In the genomic region with DNA sequence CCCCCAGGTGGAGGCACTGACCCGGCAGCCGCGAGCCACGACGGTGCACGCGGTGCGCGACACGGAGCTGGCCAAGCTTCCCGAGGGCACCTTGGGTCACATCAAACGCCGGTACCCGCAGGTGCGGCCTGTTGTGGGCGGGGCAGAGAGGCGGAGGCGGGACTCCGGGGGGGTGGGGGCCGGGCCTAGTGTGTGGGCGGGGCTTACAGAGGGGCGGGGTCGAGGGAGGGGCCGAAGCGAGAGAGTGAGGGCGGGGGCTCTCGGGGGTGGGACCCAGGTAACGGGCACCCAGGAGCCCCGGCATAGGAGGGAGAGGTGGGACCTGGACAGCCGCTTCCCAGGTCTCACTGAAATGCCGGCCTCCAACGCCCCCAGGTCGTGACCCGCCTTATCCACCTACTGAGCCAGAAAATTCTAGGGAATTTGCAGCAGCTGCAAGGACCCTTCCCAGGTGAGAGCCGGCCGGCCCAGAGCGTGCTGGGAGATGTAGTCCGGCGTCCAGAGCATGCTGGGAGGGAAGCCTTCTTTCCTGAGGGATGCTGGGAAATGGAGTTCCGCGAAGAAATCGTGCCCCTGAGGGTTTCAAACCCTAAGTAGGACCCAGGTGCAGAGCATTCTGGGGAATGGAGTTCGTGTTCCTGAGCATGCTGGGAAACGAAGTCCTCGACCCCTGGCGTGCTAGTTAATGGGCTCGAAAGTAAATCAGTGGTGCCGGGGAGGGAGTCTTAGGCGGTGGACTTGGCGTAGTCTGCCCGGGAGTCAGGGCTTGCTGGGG, we compare ENCODE assay signal across 7 cellular contexts.
DNase-seq lines count a peak whose midpoint lies in the region; ATAC-seq and FAIRE-seq lines count a peak whose summit lies in the region.

No MANE protein-coding gene starts in this region.

- ATAC-seq in HG03175 (IDR thresholded peaks at IDR 0.05; ENCODE audit: unreplicated experiment) (no peak), GM18498 (IDR thresholded peaks at IDR 0.05; ENCODE audit: unreplicated experiment) (no peak)

- peak; percentile 67 for DNase-seq in GM19239 (ENCODE audit: insufficient read length, low spot score)
- DNase-seq in NCI-H2171 treated with DMSO at 0.1 percent for 48 hours (lab: John Stamatoyannopoulos, UW) = peak; percentile 98
- DNase-seq in caudate nucleus (lab: John Stamatoyannopoulos, UW) = peak in 57 of 61 donors; percentile 20 to 95 (median 72)
- DNase-seq in inferior parietal cortex (ENCODE audit: extremely low spot score) = peak; percentile 72
- DNase-seq in stimulated activated CD4-positive, alpha-beta T cell treated with anti-CD3 and anti-CD28 coated beads, Interleukin-15, amount 100 ng/mL, for 48 hours (ENCODE audit: low read depth in 2 of 2) = peak; percentile 26 to 27

- H3K27ac ChIP-seq in caudate nucleus (ENCODE audit: low read depth, low read length) = no peak overlapping the region

- peak; percentile 54 for FAIRE-seq in GM19239 (lab: Jason Lieb, UNC)

Comparison
In these comparisons a context has a peak if more than half of its experiments do, and no peak if none do; other contexts are left out.
1. DNase-seq: peak in every context shown above with its lines; median percentile 98 in NCI-H2171 treated with DMSO at 0.1 percent for 48 hours; 72 in caudate nucleus; 72 in inferior parietal cortex; 67 in GM19239; 26 in stimulated activated CD4-positive, alpha-beta T cell treated with anti-CD3 and anti-CD28 coated beads, Interleukin-15, amount 100 ng/mL, for 48 hours.